In the genomic region with DNA sequence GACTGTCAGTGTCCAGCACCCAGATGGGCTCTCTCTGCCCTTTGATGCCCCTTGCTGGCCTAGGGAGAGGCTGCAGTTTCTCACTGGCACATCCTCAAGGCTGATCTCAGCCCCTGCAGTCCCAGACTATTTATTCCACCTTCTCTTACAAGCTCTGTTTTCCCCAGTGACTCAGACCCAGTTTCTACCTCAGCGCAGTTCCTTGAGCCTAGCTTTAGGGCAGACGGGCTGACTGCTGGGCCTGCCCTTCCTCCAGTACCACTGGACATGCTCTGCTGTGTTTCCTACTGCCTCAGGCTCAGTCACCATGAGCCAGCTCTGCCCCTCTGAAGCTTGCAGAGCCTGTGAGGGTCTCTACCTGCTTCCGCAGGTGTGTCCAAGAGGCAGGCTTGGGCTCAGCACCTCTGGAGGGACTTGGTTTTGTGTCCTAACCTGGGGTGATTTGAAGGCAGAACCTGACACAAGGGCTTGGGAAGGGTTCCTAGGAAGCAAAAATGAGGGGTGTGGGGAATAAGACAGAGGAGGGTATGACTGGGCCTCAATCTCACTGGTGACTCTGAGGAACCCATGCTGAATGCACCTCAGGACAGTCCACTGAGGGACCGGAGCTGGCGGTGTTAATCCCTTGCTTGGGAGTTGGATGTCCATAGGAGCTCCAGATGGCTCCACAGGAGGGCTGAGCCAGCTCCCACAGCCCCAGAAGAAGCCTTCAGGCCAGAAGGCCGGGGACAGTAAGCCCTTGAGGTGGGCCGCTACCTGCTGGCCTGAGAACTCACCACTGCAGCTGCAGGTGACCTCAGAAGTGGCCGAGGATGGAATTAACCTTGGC, we compare ENCODE assay signal across 17 cellular contexts.
DNase-seq lines count a peak whose midpoint lies in the region; ATAC-seq, FAIRE-seq and TF ChIP-seq lines count a peak whose summit lies in the region.
"Had no signal": no experiment of that assay in that cellular context is flagged by ENCODE, and none has a peak within 500 bp of the region (broad histone marks: within the 10 kb centered on the region; RNA-seq: fewer than 3 reads in every experiment).

No MANE protein-coding gene starts in this region.

- H3K27ac ChIP-seq in IMR-90 (ENCODE audit: insufficient read depth, low read length) (no peak overlapping the region), H1 (ENCODE audit: low read depth, low read length) (no peak overlapping the region), neural progenitor cell (no peak overlapping the region), mesenchymal stem cell (ENCODE audit: low read length, poor library complexity, severe bottlenecking) (no peak overlapping the region)
- H3K27ac ChIP-seq: HL-60 had no signal

- no peak overlapping the region for H2AK9ac ChIP-seq in IMR-90 (replicated peaks; ENCODE audit: low read depth, low read length, poor library complexity)

- no peak overlapping the region for H4K5ac ChIP-seq in IMR-90 (ENCODE audit: low read depth, low read length)
- H4K5ac ChIP-seq in H1 (ENCODE audit: insufficient read length, low read depth, low read length), result no peak overlapping the region

- TF ChIP-seq CTCF in IMR-90 (conservative IDR thresholded peaks at IDR 0.05; ENCODE audit: low read depth, low read length), result no peak
- TF ChIP-seq CTCF in H1 (IDR thresholded peaks at IDR 0.05; ENCODE audit: control extremely low read depth in 1 of 3, insufficient read depth in 1 of 3, low read depth in 1 of 3, low read length in 3 of 3), result peak; percentile 16 to 21 (median 19); a peak in 3 of 4 replicates
- peak; percentile 6 for TF ChIP-seq CTCF in neural progenitor cell (IDR thresholded peaks at IDR 0.05)
- no peak for TF ChIP-seq CTCF in D721Med (IDR thresholded peaks at IDR 0.05; ENCODE audit: insufficient read depth, missing control alignments)

- H3K4me1 ChIP-seq in IMR-90 (ENCODE audit: control insufficient read depth, insufficient read depth, low read length) (no peaks in the 10 kb centered on the region), H1 (replicated peaks in 1 of 4; ENCODE audit: control insufficient read depth in 3 of 4, insufficient read depth in 4 of 4, low read length in 3 of 4) (peaks cover 0 to 4% (median 1%) of the 10 kb centered on the region in 4 experiments; a peak in 2 of 7 replicates), neural progenitor cell (no peaks in the 10 kb centered on the region), mesenchymal stem cell (ENCODE audit: control insufficient read depth, insufficient read depth, low read depth, low read length) (peaks cover 10% of the 10 kb centered on the region)
- H3K4me1 ChIP-seq: HAP-1 had no signal

- H3K79me1 ChIP-seq in IMR-90 (ENCODE audit: low read depth in 1 of 2, low read length in 2 of 2) (no peaks in the 10 kb centered on the region), H1 (ENCODE audit: low read depth, low read length) (no peaks in the 10 kb centered on the region), mesenchymal stem cell (replicated peaks; ENCODE audit: low read length, poor library complexity, severe bottlenecking) (no peaks in the 10 kb centered on the region)

- H4K91ac ChIP-seq in IMR-90 (ENCODE audit: insufficient read depth, low read depth, low read length), result no peak overlapping the region
- no peak overlapping the region for H4K91ac ChIP-seq in H1 (replicated peaks; ENCODE audit: insufficient read length, low read length)
- H4K91ac ChIP-seq in mesenchymal stem cell (ENCODE audit: low read length), result no peak overlapping the region

- H2BK15ac ChIP-seq in IMR-90 (ENCODE audit: low read depth, low read length), result no peak overlapping the region
- H2BK15ac ChIP-seq in H1 (ENCODE audit: low read length), result no peak overlapping the region
- H2BK15ac ChIP-seq in mesenchymal stem cell (ENCODE audit: low read depth, poor library complexity, severe bottlenecking), result no peak overlapping the region

- H3K36me3 Mint-ChIP-seq in neural progenitor cell, result no peaks in the 10 kb centered on the region
- H3K36me3 Mint-ChIP-seq: CD14-positive monocyte had no signal

- no peak overlapping the region for H2BK120ac ChIP-seq in IMR-90 (ENCODE audit: low read depth, low read length)
- H2BK120ac ChIP-seq in H1 (replicated peaks; ENCODE audit: low read depth, low read length), result no peak overlapping the region
- no peak overlapping the region for H2BK120ac ChIP-seq in mesenchymal stem cell (ENCODE audit: low read depth, low read length)

- H3K23ac ChIP-seq in IMR-90 (ENCODE audit: low read depth, low read length) (no peak overlapping the region), H1 (ENCODE audit: insufficient read length) (no peak overlapping the region), mesenchymal stem cell (ENCODE audit: low read length in 2 of 2) (no peak overlapping the region)

- intact Hi-C loops in IMR-90 (cut with micrococcal nuclease), result no loop called here

- ATAC-seq in IMR-90 (ENCODE audit: low read depth) (no peak), GM21576 (IDR thresholded peaks at IDR 0.05; ENCODE audit: unreplicated experiment) (no peak)
- ATAC-seq: K562 had no signal

- no peaks in the 10 kb centered on the region for H4K20me1 ChIP-seq in IMR-90 (ENCODE audit: insufficient read depth, low read length)
- no peaks in the 10 kb centered on the region for H4K20me1 ChIP-seq in H1 (replicated peaks in 1 of 2; ENCODE audit: control insufficient read depth in 1 of 2, insufficient read depth in 2 of 2, low read length in 2 of 2)
- H4K20me1 ChIP-seq in neural progenitor cell (ENCODE audit: low read depth), result no peaks in the 10 kb centered on the region

- CTCF ChIA-PET in IMR-90 (lab: Yijun Ruan, JAX), result no interaction called here
- CTCF ChIA-PET in H1 (lab: Charles Lee; ENCODE audit: partially characterized antibody), result interaction anchor here (0.7 to 1.8 kb wide), 4 partner anchors 9 to 274 kb away, joined by 3 to 7 read pairs (median 3); no protein-coding TSS in a partner anchor

- no peaks in the 10 kb centered on the region for H3K36me3 ChIP-seq in IMR-90 (ENCODE audit: control insufficient read depth, insufficient read depth, low read length)
- H3K36me3 ChIP-seq in H1 (ENCODE audit: control insufficient read depth in 2 of 4, insufficient read depth in 4 of 4, low read length in 3 of 4), result no peaks in the 10 kb centered on the region
- H3K36me3 ChIP-seq in neural progenitor cell, result no peaks in the 10 kb centered on the region
- no peaks in the 10 kb centered on the region for H3K36me3 ChIP-seq in mesenchymal stem cell (ENCODE audit: control insufficient read depth in 1 of 2, insufficient read depth in 2 of 2, low read depth in 1 of 2, low read length in 2 of 2)
- H3K36me3 ChIP-seq: HAP-1 had no signal

- TF ChIP-seq POLR2A in IMR-90 (IDR thresholded peaks at IDR 0.05; ENCODE audit: low read depth, low read length), result no peak
- no peak for TF ChIP-seq POLR2A in H1 (IDR thresholded peaks at IDR 0.05; ENCODE audit: control extremely low read depth in 1 of 2, low read depth in 2 of 2, low read length in 2 of 2)

- H3K27me3 Mint-ChIP-seq in neural progenitor cell (ENCODE audit: insufficient read depth, low read depth), result peaks cover 9% of the 10 kb centered on the region

- no peak overlapping the region for H2BK12ac ChIP-seq in H1 (ENCODE audit: low read depth, low read length)
- no peak overlapping the region for H2BK12ac ChIP-seq in mesenchymal stem cell (ENCODE audit: low read length in 2 of 2)

- peaks cover 7% of the 10 kb centered on the region for H3K9me3 Mint-ChIP-seq in neural progenitor cell

- no peak overlapping the region for H3K18ac ChIP-seq in IMR-90 (ENCODE audit: low read depth, low read length)
- H3K18ac ChIP-seq in H1 (ENCODE audit: extremely low read depth, low read length), result no peak overlapping the region
- no peak overlapping the region for H3K18ac ChIP-seq in mesenchymal stem cell (ENCODE audit: low read depth in 1 of 2, low read length in 2 of 2)

- no peaks in the 10 kb centered on the region for H3K9me3 ChIP-seq in IMR-90 (ENCODE audit: control insufficient read depth, insufficient read depth, low read length)
- H3K9me3 ChIP-seq in H1 (ENCODE audit: insufficient read depth in 2 of 2, low read depth in 1 of 2, low read length in 1 of 2), result peaks cover 5 to 7% of the 10 kb centered on the region in 2 experiments; a peak in 3 of 4 replicates
- H3K9me3 ChIP-seq in neural progenitor cell (ENCODE audit: low read depth), result no peaks in the 10 kb centered on the region
- H3K9me3 ChIP-seq in mesenchymal stem cell (ENCODE audit: control insufficient read depth, low read length), result no peaks in the 10 kb centered on the region
- H3K9me3 ChIP-seq: HAP-1 had no signal

- DNase-seq in Daoy (ENCODE audit: low read depth) (peak; percentile 45), IMR-90 (no peak), H1 (ENCODE audit: low read depth in 1 of 2, low spot score in 2 of 2) (peak in 1 of 2 experiments; percentile 27), neural progenitor cell (ENCODE audit: low spot score) (no peak), mesenchymal stem cell (no peak), NCI-H146 treated with DMSO at 0.1 percent for 48 hours (lab: John Stamatoyannopoulos, UW; ENCODE audit: unreplicated experiment) (no peak), D721Med (ENCODE audit: insufficient read length, low spot score) (no peak)
- DNase-seq: MV-4-11, NCI-H1436, NCI-H2081 treated with DMSO at 0.1 percent for 48 hours, NCI-H510A treated with DMSO at 0.1 percent for 48 hours, NCI-H82 had no signal

- dilution Hi-C loops in IMR-90 (cut with HindIII; ENCODE audit: low sequenced_read_pairs, unreplicated experiment), result no loop called here

- no peak overlapping the region for H3K9ac ChIP-seq in IMR-90 (ENCODE audit: low read depth, low read length)
- H3K9ac ChIP-seq in H1 (replicated peaks in 1 of 4; ENCODE audit: extremely low read depth in 1 of 4, low read depth in 3 of 4, low read length in 3 of 4), result no peak overlapping the region
- no peak overlapping the region for H3K9ac ChIP-seq in neural progenitor cell
- H3K9ac ChIP-seq in mesenchymal stem cell (ENCODE audit: low read length), result no peak overlapping the region

- H3K27me3 ChIP-seq in IMR-90 (ENCODE audit: control insufficient read depth, insufficient read depth, low read length) (no peaks in the 10 kb centered on the region), H1 (replicated peaks in 1 of 4; ENCODE audit: control insufficient read depth in 3 of 4, extremely low read depth in 1 of 4, insufficient read depth in 3 of 4, low read length in 3 of 4) (no peaks in the 10 kb centered on the region), neural progenitor cell (no peaks in the 10 kb centered on the region), mesenchymal stem cell (ENCODE audit: control insufficient read depth in 1 of 2, insufficient read depth in 1 of 2, low read length in 2 of 2) (peaks cover 3 to 50% of the 10 kb centered on the region in 2 experiments)

- H3K4ac ChIP-seq in IMR-90 (ENCODE audit: low read depth, low read length) (no peak overlapping the region), H1 (replicated peaks; ENCODE audit: insufficient read length, low read depth, low read length) (no peak overlapping the region), mesenchymal stem cell (ENCODE audit: low read depth in 1 of 2, low read length in 2 of 2) (no peak overlapping the region)

- no peak for TF ChIP-seq EP300 in H1 (IDR thresholded peaks at IDR 0.05; ENCODE audit: borderline replicate concordance in 1 of 2, low read depth in 2 of 2, low read length in 2 of 2)

- H3K14ac ChIP-seq in IMR-90 (replicated peaks; ENCODE audit: low read depth, low read length) (no peak overlapping the region), H1 (ENCODE audit: insufficient read length) (no peak overlapping the region), mesenchymal stem cell (ENCODE audit: low read length in 2 of 2) (no peak overlapping the region)

- no peaks in the 10 kb centered on the region for H3K9me1 ChIP-seq in IMR-90 (ENCODE audit: insufficient read depth, low read length)

- TF ChIP-seq RAD21 in IMR-90 (IDR thresholded peaks at IDR 0.05; ENCODE audit: low read length) (no peak), H1 (IDR thresholded peaks at IDR 0.05 in 1 of 2, conservative IDR thresholded peaks at IDR 0.05 in 1 of 2; ENCODE audit: low read depth in 2 of 2, low read length in 2 of 2) (peak; percentile 33 to 59)

- H2AK5ac ChIP-seq in IMR-90 (ENCODE audit: low read depth, low read length) (no peak overlapping the region), H1 (ENCODE audit: low read depth, low read length) (no peak overlapping the region), mesenchymal stem cell (ENCODE audit: low read length, severe bottlenecking) (no peak overlapping the region)

- H2AFZ ChIP-seq in IMR-90 (replicated peaks; ENCODE audit: low read length, poor library complexity), result peak overlapping the region; percentile 32
- no peak overlapping the region for H2AFZ ChIP-seq in H1 (ENCODE audit: low read length)
- no peak overlapping the region for H2AFZ ChIP-seq in neural progenitor cell (replicated peaks)
- H2AFZ ChIP-seq in mesenchymal stem cell (ENCODE audit: low read depth, low read length), result no peak overlapping the region

- WGBS in IMR-90 (ENCODE audit: extremely low coverage in 2 of 2, insufficient read length in 1 of 2), 2 experiments, result 80% methylated on average over 3 of the region's 8 CpGs; no CpG with 5 or more reads in 1 of the 2 experiments
- 91% methylated on average over 8 of the region's 8 CpGs; no CpG with 5 or more reads in 1 of the 2 experiments for WGBS in H1 (ENCODE audit: extremely low coverage in 1 of 2, insufficient coverage in 1 of 2, insufficient read length in 1 of 2, insufficient replicate concordance in 2 of 2, low coverage in 1 of 2, low lambda C conversion rate in 2 of 2, missing lambda C conversion rate in 1 of 2), 2 experiments
- WGBS in mesenchymal stem cell, result 79% methylated on average over 7 of the region's 8 CpGs

- H2BK20ac ChIP-seq in IMR-90 (ENCODE audit: low read depth, low read length) (no peak overlapping the region), H1 (ENCODE audit: low read length) (no peak overlapping the region)

- no peak for FAIRE-seq in H1 (lab: Jason Lieb, UNC)
- FAIRE-seq in D721Med (lab: Jason Lieb, UNC), result no peak
- FAIRE-seq: K562 had no signal

- H3K27ac Mint-ChIP-seq in neural progenitor cell, result peak overlapping the region; percentile 50
- H3K27ac Mint-ChIP-seq: CD14-positive monocyte had no signal

- H3K23me2 ChIP-seq in H1 (ENCODE audit: low read depth, low read length), result no peaks in the 10 kb centered on the region

- no peak overlapping the region for H3K4me3 Mint-ChIP-seq in neural progenitor cell
- H3K4me3 Mint-ChIP-seq: CD14-positive monocyte had no signal

- H3K79me2 ChIP-seq in H1 (ENCODE audit: control insufficient read depth in 1 of 2, insufficient read depth in 2 of 2, low read length in 2 of 2) (no peaks in the 10 kb centered on the region), neural progenitor cell (ENCODE audit: low read depth) (no peaks in the 10 kb centered on the region)

- POLR2A ChIA-PET in IMR-90 (lab: Charles Lee; ENCODE audit: unreplicated experiment), result no interaction called here
- POLR2A ChIA-PET in H1 (lab: Charles Lee; ENCODE audit: partially characterized antibody), result no interaction called here

- no peak overlapping the region for H4K8ac ChIP-seq in IMR-90 (ENCODE audit: low read depth in 2 of 2, low read length in 2 of 2)
- no peak overlapping the region for H4K8ac ChIP-seq in H1 (ENCODE audit: extremely low read depth, insufficient read depth, low read length)
- no peak overlapping the region for H4K8ac ChIP-seq in mesenchymal stem cell (ENCODE audit: low read length)

- H3K56ac ChIP-seq in IMR-90 (ENCODE audit: extremely low read depth, insufficient read depth, low read length) (no peak overlapping the region), H1 (replicated peaks; ENCODE audit: insufficient read length, low read depth, low read length) (no peak overlapping the region)

- no TSS peak for BruUV-seq in IMR-90 (replicated peaks; lab: Mats Ljungman, UMichigan)

- H3K4me1 Mint-ChIP-seq in neural progenitor cell, result no peaks in the 10 kb centered on the region
- H3K4me1 Mint-ChIP-seq: CD14-positive monocyte had no signal

- in situ Hi-C loops in IMR-90 (cut with MboI; ENCODE audit: low sequenced_read_pairs), result no loop called here

- no peak overlapping the region for H3K4me2 ChIP-seq in IMR-90 (ENCODE audit: low read depth, low read length)
- no peak overlapping the region for H3K4me2 ChIP-seq in H1 (ENCODE audit: insufficient read depth in 1 of 2, low read depth in 2 of 2, low read length in 2 of 2)
- H3K4me2 ChIP-seq in neural progenitor cell, result no peak overlapping the region
- H3K4me2 ChIP-seq in mesenchymal stem cell (ENCODE audit: low read length, poor library complexity, severe bottlenecking), result no peak overlapping the region

- no peak overlapping the region for H2BK5ac ChIP-seq in IMR-90 (ENCODE audit: low read depth, low read length, poor library complexity, severe bottlenecking)
- H2BK5ac ChIP-seq in H1 (ENCODE audit: low read depth, low read length), result no peak overlapping the region
- no peak overlapping the region for H2BK5ac ChIP-seq in mesenchymal stem cell (ENCODE audit: low read depth, low read length, poor library complexity, severe bottlenecking)

- no peaks in the 10 kb centered on the region for H3F3A ChIP-seq in neural progenitor cell (ENCODE audit: low read depth)

- no peak overlapping the region for H3K4me3 ChIP-seq in IMR-90 (ENCODE audit: insufficient read depth, low read depth, low read length)
- H3K4me3 ChIP-seq in H1 (ENCODE audit: extremely low read depth in 1 of 4, insufficient read depth in 2 of 4, low read depth in 3 of 4, low read length in 4 of 4), result no peak overlapping the region
- no peak overlapping the region for H3K4me3 ChIP-seq in neural progenitor cell
- no peak overlapping the region for H3K4me3 ChIP-seq in mesenchymal stem cell (ENCODE audit: insufficient read depth in 1 of 2, low read depth in 1 of 2, low read length in 2 of 2)
- H3K4me3 ChIP-seq: HAP-1, K562 had no signal

Comparison
In these comparisons a context has a peak if more than half of its experiments do, and no peak if none do; other contexts are left out.
1. CTCF ChIP-seq: peak in H1 (3 of 3) and neural progenitor cell (single experiment); none in IMR-90 (single experiment) and D721Med (single experiment).